ENCODE assay signal across 21 cellular contexts in the genomic region with DNA sequence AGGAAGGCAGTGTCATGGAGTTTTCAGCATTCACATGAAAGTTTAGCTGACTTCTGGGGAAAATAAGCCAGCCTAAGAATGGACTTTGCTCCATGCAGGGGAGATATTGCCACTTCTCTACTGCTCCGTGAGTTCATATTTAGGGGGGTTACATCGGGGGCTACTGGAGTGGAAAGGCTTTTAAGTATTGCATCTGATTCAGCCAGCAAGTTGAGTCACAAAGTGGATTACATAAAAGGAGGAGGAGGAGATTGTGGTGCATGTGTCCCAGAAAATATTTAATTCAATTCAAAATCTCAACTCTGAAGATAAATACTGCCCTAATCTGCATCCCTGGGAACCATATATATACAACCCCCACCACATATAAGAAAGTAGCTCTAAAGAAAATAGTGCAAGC.
A peak's percentile ranks its signal among the peaks of the same experiment; 100 is the strongest.
DNase-seq lines count a peak whose midpoint lies in the region; ATAC-seq lines count a peak whose summit lies in the region.
"Had no signal": no experiment of that assay in that cellular context is flagged by ENCODE, and none has a peak within 500 bp of the region (broad histone marks: within the 10 kb centered on the region; RNA-seq: fewer than 3 reads in every experiment).

No MANE protein-coding gene starts in this region.

- peaks cover 60% of the 10 kb centered on the region for H3F3A ChIP-seq in GM23248 (ENCODE audit: insufficient read depth)

- peak overlapping the region; percentile 49 for H3K4me2 ChIP-seq in GM23248 (ENCODE audit: unreplicated experiment)
- H3K4me2 ChIP-seq: KMS-11 had no signal

- peak; percentile 60 for DNase-seq in GM23248
- peak; percentile 63 for DNase-seq in amniotic epithelial cell (ENCODE audit: low read depth)
- peak; percentile 33 for DNase-seq in glomerular visceral epithelial cell (ENCODE audit: extremely low spot score)
- peak; percentile 42 for DNase-seq in putamen (ENCODE audit: low spot score)
- DNase-seq in hepatic stellate cell (ENCODE audit: low spot score), result no peak
- DNase-seq: activated CD4-positive, alpha-beta T cell treated with anti-CD3 and anti-CD28 coated beads, Interleukin-2, amount 50 U/mL, for 1 hour; activated effector memory CD4-positive, alpha-beta T cell treated with anti-CD3 and anti-CD28 coated beads, Interleukin-2, amount 50 U/mL, for 16 hours; DMS79 treated with DMSO at 0.1 percent for 48 hours; effector memory CD8-positive, alpha-beta T cell; natural killer cell; NCI-H1048; NCI-H2029; NCI-H524; psoas muscle; SHP77; stimulated activated CD4-positive, alpha-beta T cell treated with anti-CD3 and anti-CD28 coated beads, Interleukin-12 subunit alpha, Interleukin-12 subunit beta, amount 100 ng/mL, for 4 hours; T-helper 1 cell had no signal

- no peaks in the 10 kb centered on the region for H3K9me3 ChIP-seq in GM23248 (ENCODE audit: low read depth)
- H3K9me3 ChIP-seq: psoas muscle had no signal

- no peaks in the 10 kb centered on the region for H4K20me1 ChIP-seq in GM23248 (ENCODE audit: insufficient read depth)

- peak overlapping the region; percentile 49 for H3K9ac ChIP-seq in GM23248
- H3K9ac ChIP-seq: KMS-11 had no signal

- ATAC-seq in GM18519 (IDR thresholded peaks at IDR 0.05; ENCODE audit: low FRiP score, unreplicated experiment) (no peak), HG02981 (IDR thresholded peaks at IDR 0.05; ENCODE audit: unreplicated experiment) (no peak), HG03097 (IDR thresholded peaks at IDR 0.05; ENCODE audit: low FRiP score, unreplicated experiment) (no peak)
- ATAC-seq: effector memory CD8-positive, alpha-beta T cell; natural killer cell; psoas muscle had no signal

- H2AFZ ChIP-seq in GM23248, result no peak overlapping the region; the same call in 1 of the 2 replicates

- no peaks in the 10 kb centered on the region for H3K9me2 ChIP-seq in GM23248 (ENCODE audit: insufficient read depth)

- H3K27ac ChIP-seq in GM23248, result peak overlapping the region; percentile 72
- H3K27ac ChIP-seq: KMS-11, psoas muscle had no signal

- peak overlapping the region; percentile 26 for H3K4me3 ChIP-seq in GM23248
- H3K4me3 ChIP-seq: psoas muscle had no signal

- WGBS in GM23248 (ENCODE audit: low coverage in 1 of 2, low lambda C conversion rate in 2 of 2, missing lambda C conversion rate in 2 of 2), 2 experiments, result 38 to 39% methylated on average over 2 of the region's 2 CpGs

- in situ Hi-C loops in GM23248 (cut with MboI), result no loop called here

- H3K27me3 ChIP-seq in GM23248 (replicated peaks; ENCODE audit: insufficient read depth), result no peaks in the 10 kb centered on the region

- H3K36me3 ChIP-seq in GM23248 (ENCODE audit: low read depth), result no peaks in the 10 kb centered on the region

- H3K79me2 ChIP-seq in GM23248 (ENCODE audit: insufficient read depth), result no peaks in the 10 kb centered on the region

- peaks cover 59% of the 10 kb centered on the region for H3K4me1 ChIP-seq in GM23248 (ENCODE audit: insufficient read depth)
- H3K4me1 ChIP-seq: psoas muscle had no signal
